In the genomic region with DNA sequence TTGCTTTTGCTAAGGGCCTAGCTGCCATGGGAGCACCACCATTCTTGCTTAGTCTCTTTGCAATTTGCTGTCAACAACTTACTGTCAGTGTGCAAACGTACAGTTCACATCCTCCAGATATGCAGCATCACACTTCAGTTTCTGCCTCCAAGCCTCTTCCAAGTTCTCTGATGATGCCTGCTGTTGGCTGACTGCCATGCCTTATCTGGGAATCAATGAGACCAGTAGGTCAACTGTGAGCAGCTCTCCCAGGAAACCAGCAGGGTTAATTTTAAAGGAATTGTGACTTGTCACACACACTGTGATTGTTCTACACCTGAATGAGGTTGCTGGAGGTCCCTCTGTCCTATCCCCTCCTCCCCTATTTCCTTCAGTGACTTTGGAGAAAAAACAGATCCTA, we compare ENCODE assay signal across 12 cellular contexts. TPM values are rescaled to one million over a fixed set of nuclear protein-coding genes. Genes with fewer than 3 reads are reported as not detected.
DNase-seq lines count a peak whose midpoint lies in the region; ATAC-seq, FAIRE-seq and TF ChIP-seq lines count a peak whose summit lies in the region.
"Had no signal": no experiment of that assay in that cellular context is flagged by ENCODE, and none has a peak within 500 bp of the region (broad histone marks: within the 10 kb centered on the region; RNA-seq: fewer than 3 reads in every experiment).

No MANE protein-coding gene starts in this region.

- no peak overlapping the region for H3K27ac Mint-ChIP-seq in chondrocyte (ENCODE audit: unreplicated experiment)
- H3K27ac Mint-ChIP-seq: activated T-helper 2 cell treated with anti-CD3 and anti-CD28 coated beads, Interferon-gamma antibody, Interleukin-2, Interleukin-4, amounts not matched to agents 10 μg/mL and 5 μg/mL and 100 μg/mL, durations not matched to agents 14 hours and 24 hours and 36 hours had no signal

- no peaks in the 10 kb centered on the region for H3K36me3 Mint-ChIP-seq in chondrocyte (ENCODE audit: low read depth)

- H3K4me1 Mint-ChIP-seq in chondrocyte (ENCODE audit: low read depth): peaks cover 47% of the 10 kb centered on the region

- DNase-seq in NCI-H345 (lab: John Stamatoyannopoulos, UW): peak; percentile 32
- DNase-seq in NCI-H345 treated with DMSO at 0.1 percent for 48 hours (lab: John Stamatoyannopoulos, UW; ENCODE audit: unreplicated experiment): no peak
- peak; percentile 84 for DNase-seq in RCC 7860 (ENCODE audit: low spot score)
- peak; percentile 38 to 70 for DNase-seq in erythroblast (lab: John Stamatoyannopoulos, UW)
- peak; percentile 48 for DNase-seq in stomach
- no peak for DNase-seq in chondrocyte (ENCODE audit: low spot score)
- DNase-seq: NCI-H1092 treated with DMSO at 0.1 percent for 48 hours, uterus had no signal

- peak; percentile 55 for FAIRE-seq in RCC 7860 (lab: Jason Lieb, UNC)
- FAIRE-seq: colon had no signal

- H3K4me3 Mint-ChIP-seq in chondrocyte (ENCODE audit: unreplicated experiment): no peak overlapping the region

- no peak for TF ChIP-seq POLR2A in erythroblast (IDR thresholded peaks at IDR 0.05; ENCODE audit: low read length)
- no peak for TF ChIP-seq POLR2A in stomach (IDR thresholded peaks at IDR 0.05)
- TF ChIP-seq POLR2A in gastroesophageal sphincter (IDR thresholded peaks at IDR 0.05): no peak

- H3K4me3 ChIP-seq in stomach (no peak overlapping the region), gastroesophageal sphincter (no peak overlapping the region)
- H3K4me3 ChIP-seq: uterus had no signal

- 68 to 81% (median 74%) methylated on average over 1 of the region's 1 CpG for WGBS in stomach, 5 donors
- WGBS in gastroesophageal sphincter (ENCODE audit: low coverage in 1 of 2), 2 donors: 67 to 86% methylated on average over 1 of the region's 1 CpG

- TF ChIP-seq CTCF in stomach (IDR thresholded peaks at IDR 0.05) (no peak), gastroesophageal sphincter (IDR thresholded peaks at IDR 0.05) (no peak), chondrocyte (IDR thresholded peaks at IDR 0.05) (no peak)

- H3K27ac ChIP-seq in stomach (no peak overlapping the region), gastroesophageal sphincter (no peak overlapping the region)
- H3K27ac ChIP-seq: uterus had no signal

- no peaks in the 10 kb centered on the region for H3K9me3 ChIP-seq in stomach
- H3K9me3 ChIP-seq in gastroesophageal sphincter: no peaks in the 10 kb centered on the region
- H3K9me3 ChIP-seq: uterus had no signal

- TF ChIP-seq EP300 in stomach (IDR thresholded peaks at IDR 0.05): no peak
- TF ChIP-seq EP300 in gastroesophageal sphincter (IDR thresholded peaks at IDR 0.05): no peak

- intact Hi-C loops in stomach (cut with DNase I; ENCODE audit: low total_unique reads): no loop called here

- H3K4me1 ChIP-seq in stomach: no peaks in the 10 kb centered on the region
- H3K4me1 ChIP-seq in gastroesophageal sphincter: no peaks in the 10 kb centered on the region
- H3K4me1 ChIP-seq: uterus had no signal

- no peaks in the 10 kb centered on the region for H3K9me3 Mint-ChIP-seq in chondrocyte (ENCODE audit: low read depth)
- H3K9me3 Mint-ChIP-seq: activated T-helper 2 cell treated with anti-CD3 and anti-CD28 coated beads, Interferon-gamma antibody, Interleukin-2, Interleukin-4, amounts not matched to agents 10 μg/mL and 5 μg/mL and 100 μg/mL, durations not matched to agents 14 hours and 24 hours and 36 hours had no signal

- no peaks in the 10 kb centered on the region for H3K36me3 ChIP-seq in stomach
- peaks cover 0 to 6% of the 10 kb centered on the region in 2 donors for H3K36me3 ChIP-seq in gastroesophageal sphincter
- H3K36me3 ChIP-seq: uterus had no signal

- no peaks in the 10 kb centered on the region for H3K27me3 Mint-ChIP-seq in chondrocyte (ENCODE audit: low read depth)

- H3K27me3 ChIP-seq in stomach (no peaks in the 10 kb centered on the region), gastroesophageal sphincter (no peaks in the 10 kb centered on the region)
- H3K27me3 ChIP-seq: uterus had no signal

- ATAC-seq in gastroesophageal sphincter (no peak), HG02981 (IDR thresholded peaks at IDR 0.05; ENCODE audit: unreplicated experiment) (no peak)

RNA-seq across cellular contexts. Expression of a gene that starts 56.0 kb away (rescaled TPM):
- 100 to 1,000 TPM in 1 of 5 donors, 10 to 100 TPM in 4; 36.8 to 196 (median 69.2) TPM for total RNA-seq in stomach
- 10 to 100 TPM; 40.1 to 48.3 (median 45.3) TPM for polyA plus RNA-seq in stomach
- total RNA-seq in gastroesophageal sphincter: 100 to 1,000 TPM in 2 of 4 donors, 10 to 100 TPM in 2; 74.5 to 130 (median 101) TPM
- total RNA-seq in chondrocyte: 168 to 194 TPM (median 170 TPM) in 3 replicates

Comparison
In these comparisons a context has a peak if more than half of its experiments do, and no peak if none do; other contexts are left out.
1. DNase-seq: peak in NCI-H345 (single experiment), RCC 7860 (single experiment), erythroblast (2 of 2) and stomach (single experiment); none in NCI-H345 treated with DMSO at 0.1 percent for 48 hours (single experiment) and chondrocyte (single experiment).